10 cellular contexts compared by ENCODE assay signal in genomic region chr9:126612813-126613641, GRCh38. TPM values are rescaled to one million over a fixed set of nuclear protein-coding genes. Genes with fewer than 3 reads are reported as not detected.
DNase-seq lines count a peak whose midpoint lies in the region; ATAC-seq, FAIRE-seq and TF ChIP-seq lines count a peak whose summit lies in the region.
"Had no signal": no experiment of that assay in that cellular context is flagged by ENCODE, and none has a peak within 500 bp of the region (broad histone marks: within the 10 kb centered on the region; RNA-seq: fewer than 3 reads in every experiment).

No MANE protein-coding gene starts in this region.

- peaks cover 20% of the 10 kb centered on the region for H3K4me1 Mint-ChIP-seq in activated CD4-positive, alpha-beta T cell treated with anti-CD3 and anti-CD28 coated beads, Interleukin-2, amount 10 ng/mL, durations not matched to agents 7 days and 5 days
- peaks cover 6% of the 10 kb centered on the region for H3K4me1 Mint-ChIP-seq in activated T-helper 17 cell treated with anti-CD3 and anti-CD28 coated beads, Interleukin-2, amount 50 U/mL, for 72 hours

- no peak overlapping the region for H3K9ac ChIP-seq in kidney (ENCODE audit: low read length in 2 of 2)

- no peaks in the 10 kb centered on the region for H3K9me3 Mint-ChIP-seq in activated CD4-positive, alpha-beta T cell treated with anti-CD3 and anti-CD28 coated beads, Interleukin-2, amount 10 ng/mL, durations not matched to agents 7 days and 5 days
- no peaks in the 10 kb centered on the region for H3K9me3 Mint-ChIP-seq in activated T-helper 17 cell treated with anti-CD3 and anti-CD28 coated beads, Interleukin-2, amount 50 U/mL, for 72 hours

- no peak for FAIRE-seq in kidney (lab: Jason Lieb, UNC)

- peak overlapping the region; percentile 64 for H3K27ac Mint-ChIP-seq in activated CD4-positive, alpha-beta T cell treated with anti-CD3 and anti-CD28 coated beads, Interleukin-2, amount 10 ng/mL, durations not matched to agents 7 days and 5 days
- H3K27ac Mint-ChIP-seq in activated T-helper 17 cell treated with anti-CD3 and anti-CD28 coated beads, Interleukin-2, amount 50 U/mL, for 72 hours, result no peak overlapping the region

- no peaks in the 10 kb centered on the region for H3K9me3 ChIP-seq in kidney (ENCODE audit: control insufficient read depth in 1 of 2, low read length in 2 of 2)
- H3K9me3 ChIP-seq in thoracic aorta, result no peaks in the 10 kb centered on the region
- H3K9me3 ChIP-seq: BE2C had no signal

- H3K4me3 ChIP-seq in kidney (ENCODE audit: low read length in 2 of 2), result no peak overlapping the region
- peak overlapping the region; percentile 67 for H3K4me3 ChIP-seq in thoracic aorta

- peaks cover 76% of the 10 kb centered on the region for H3K27me3 Mint-ChIP-seq in activated CD4-positive, alpha-beta T cell treated with anti-CD3 and anti-CD28 coated beads, Interleukin-2, amount 10 ng/mL, durations not matched to agents 7 days and 5 days
- H3K27me3 Mint-ChIP-seq in activated T-helper 17 cell treated with anti-CD3 and anti-CD28 coated beads, Interleukin-2, amount 50 U/mL, for 72 hours, result peaks cover 35% of the 10 kb centered on the region

- CTCF ChIA-PET in activated CD4-positive, alpha-beta T cell treated with anti-CD3 and anti-CD28 coated beads, Interleukin-2, amount 10 ng/mL, durations not matched to agents 7 days and 5 days (lab: Charles Lee), result no interaction called here

- DNase-seq in activated CD4-positive, alpha-beta T cell treated with anti-CD3 and anti-CD28 coated beads, Interleukin-2, amount 10 ng/mL, durations not matched to agents 7 days and 5 days, result no peak
- DNase-seq in activated CD4-positive, alpha-beta T cell treated with anti-CD3 and anti-CD28 coated beads, Interleukin-2, amount 50 U/mL, for 4 hours, result no peak
- DNase-seq in kidney (peak; percentile 74), thoracic aorta (ENCODE audit: low spot score) (no peak), G401 (ENCODE audit: low spot score) (no peak)
- DNase-seq: activated effector memory CD4-positive, alpha-beta T cell treated with anti-CD3 and anti-CD28 coated beads, Interleukin-2, amount 50 U/mL, for 16 hours; BE2C had no signal

- H3K4me1 ChIP-seq in kidney (ENCODE audit: control insufficient read depth in 1 of 2, insufficient read depth in 1 of 2, low read depth in 1 of 2, low read length in 2 of 2) (peaks cover 4 to 19% of the 10 kb centered on the region in 2 donors), thoracic aorta (ENCODE audit: control insufficient read depth in 1 of 2, low read depth in 2 of 2) (peaks cover 14 to 49% of the 10 kb centered on the region in 2 donors)

- in situ Hi-C loops in G401 (cut with HindIII; ENCODE audit: low sequenced_read_pairs), result no loop called here

- POLR2A ChIA-PET in activated CD4-positive, alpha-beta T cell treated with anti-CD3 and anti-CD28 coated beads, Interleukin-2, amount 10 ng/mL, durations not matched to agents 7 days and 5 days (lab: Charles Lee), result no interaction called here

- H3K36me3 Mint-ChIP-seq in activated CD4-positive, alpha-beta T cell treated with anti-CD3 and anti-CD28 coated beads, Interleukin-2, amount 10 ng/mL, durations not matched to agents 7 days and 5 days (ENCODE audit: low read depth), result no peaks in the 10 kb centered on the region
- peaks cover 6% of the 10 kb centered on the region for H3K36me3 Mint-ChIP-seq in activated T-helper 17 cell treated with anti-CD3 and anti-CD28 coated beads, Interleukin-2, amount 50 U/mL, for 72 hours (ENCODE audit: low read depth)

- no peak for ATAC-seq in activated T-helper 17 cell treated with anti-CD3 and anti-CD28 coated beads, Interleukin-2, amount 50 U/mL, for 72 hours (replicated peaks)
- ATAC-seq in thoracic aorta (ENCODE audit: insufficient number of reproducible peaks, low FRiP score, low read depth) (no peak), GM18868 (IDR thresholded peaks at IDR 0.05; ENCODE audit: unreplicated experiment) (no peak), HG03039 (IDR thresholded peaks at IDR 0.05; ENCODE audit: unreplicated experiment) (no peak)

- TF ChIP-seq CTCF in kidney (IDR thresholded peaks at IDR 0.05; ENCODE audit: borderline replicate concordance, extremely low read depth, insufficient read depth) (no peak), thoracic aorta (IDR thresholded peaks at IDR 0.05) (no peak)

- H3K27me3 ChIP-seq in thoracic aorta (replicated peaks; ENCODE audit: insufficient read depth), result peaks cover 10% of the 10 kb centered on the region

- H3K27ac ChIP-seq in kidney (ENCODE audit: low read depth in 2 of 2, low read length in 2 of 2) (no peak overlapping the region), thoracic aorta (no peak overlapping the region)

- H3K4me3 Mint-ChIP-seq in activated CD4-positive, alpha-beta T cell treated with anti-CD3 and anti-CD28 coated beads, Interleukin-2, amount 10 ng/mL, durations not matched to agents 7 days and 5 days, result peak overlapping the region; percentile 50
- H3K4me3 Mint-ChIP-seq in activated T-helper 17 cell treated with anti-CD3 and anti-CD28 coated beads, Interleukin-2, amount 50 U/mL, for 72 hours, result peak overlapping the region; percentile 47

- intact Hi-C loops in kidney (cut with DNase I), result loop anchor here (10.0 kb wide), 1 partner anchor 172 kb away; no protein-coding TSS in a partner anchor

- H3K36me3 ChIP-seq in kidney (ENCODE audit: control insufficient read depth in 1 of 2, insufficient read depth in 2 of 2, low read length in 2 of 2) (no peaks in the 10 kb centered on the region), thoracic aorta (no peaks in the 10 kb centered on the region)
- H3K36me3 ChIP-seq: BE2C had no signal

RNA-seq across cellular contexts. Expression of gene LMX1B, which starts 0.7 kb away (rescaled TPM):
- total RNA-seq in activated CD4-positive, alpha-beta T cell treated with anti-CD3 and anti-CD28 coated beads, Interleukin-2, amount 10 ng/mL, durations not matched to agents 7 days and 5 days, result not detected
- total RNA-seq in activated T-helper 17 cell treated with anti-CD3 and anti-CD28 coated beads, Interleukin-2, amount 50 U/mL, for 72 hours, result not detected
- total RNA-seq in kidney, result 0.57 TPM
- 2.6 TPM for polyA plus RNA-seq in kidney (ENCODE audit: insufficient read depth, low read depth, low replicate concordance)
- not detected for total RNA-seq in thoracic aorta
- total RNA-seq in G401 (2014; rRNA removed; shearing (Covaris generic)), result 53.5 and 89.1 TPM in 2 replicates

Comparison
In these comparisons a context has a peak if more than half of its experiments do, and no peak if none do; other contexts are left out.
1. RNA of gene LMX1B, which starts 0.7 kb away (total RNA-seq): 53.5 to 89.1 TPM in G401; 0.57 TPM in kidney (single experiment), not detected in activated CD4-positive, alpha-beta T cell treated with anti-CD3 and anti-CD28 coated beads, Interleukin-2, amount 10 ng/mL, durations not matched to agents 7 days and 5 days, not detected in activated T-helper 17 cell treated with anti-CD3 and anti-CD28 coated beads, Interleukin-2, amount 50 U/mL, for 72 hours and not detected in thoracic aorta; every median in the first group is over 10 times any median in the second.